Comparison of ENCODE assay signal across 1 cellular context in genomic region chr1:167687919-167688519, GRCh38.
TF ChIP-seq lines count a peak whose summit lies in the region.

No MANE protein-coding gene starts in this region.

TF ChIP-seq in IMR-90, 13 proteins besides CTCF, POLR2A, EP300 and RAD21 (continued from another document):
- TF ChIP-seq USF2 (IDR thresholded peaks at IDR 0.05; ENCODE audit: low read depth, low read length) (no peak), FOS (IDR thresholded peaks at IDR 0.05; ENCODE audit: low read depth, low read length) (no peak)
